In genomic region chr3:129276385-129276784, GRCh38 we compare ENCODE assay signal across 1 cellular context.
TF ChIP-seq lines count a peak whose summit lies in the region.

No MANE protein-coding gene starts in this region.

TF ChIP-seq in GM12878, 131 proteins besides CTCF, POLR2A, EP300 and RAD21 (continued from another document and continues in another):
- TF ChIP-seq SIX5 (IDR thresholded peaks at IDR 0.05; ENCODE audit: low read depth, low read length, severe bottlenecking): no peak
- no peak for TF ChIP-seq REST (IDR thresholded peaks at IDR 0.05; ENCODE audit: low read depth, low read length)
- TF ChIP-seq CHD2 (IDR thresholded peaks at IDR 0.05; ENCODE audit: borderline replicate concordance, low read depth, low read length): no peak
- no peak for TF ChIP-seq TAF1 (IDR thresholded peaks at IDR 0.05; ENCODE audit: borderline replicate concordance, low read depth, low read length)
- peak; percentile 79; the same call in 1 of the 2 replicates for TF ChIP-seq FOXK2 (IDR thresholded peaks at IDR 0.05)
- peak; percentile 51 for TF ChIP-seq PBX3 (IDR thresholded peaks at IDR 0.05; ENCODE audit: insufficient replicate concordance, low read depth, low read length)
- peak; percentile 48; the same call in 1 of the 2 replicates for TF ChIP-seq ZNF687 (IDR thresholded peaks at IDR 0.05)
- no peak for TF ChIP-seq GATAD2B (conservative IDR thresholded peaks at IDR 0.05; ENCODE audit: low read depth)
- TF ChIP-seq MEF2B (IDR thresholded peaks at IDR 0.05; ENCODE audit: partially characterized antibody, poor library complexity, severe bottlenecking): peak; percentile 99
- no peak for TF ChIP-seq ELK1 (IDR thresholded peaks at IDR 0.05; ENCODE audit: low read depth, low read length)
- no peak for TF ChIP-seq KDM1A (IDR thresholded peaks at IDR 0.05; ENCODE audit: borderline replicate concordance)
- no peak for TF ChIP-seq NFYA (IDR thresholded peaks at IDR 0.05; ENCODE audit: borderline replicate concordance, low read depth, low read length)
- TF ChIP-seq SMAD1 (IDR thresholded peaks at IDR 0.05; ENCODE audit: low read depth, partially characterized antibody): no peak
- peak; percentile 73 for TF ChIP-seq NBN (IDR thresholded peaks at IDR 0.05)
- no peak; the same call in 1 of the 2 replicates for TF ChIP-seq MLLT1 (IDR thresholded peaks at IDR 0.05)
- 0 out of 2 replicates have a peak, but pooled peaks have one; percentile 12 for TF ChIP-seq MAX (IDR thresholded peaks at IDR 0.05; ENCODE audit: low read depth, low read length)
- TF ChIP-seq YBX1 (IDR thresholded peaks at IDR 0.05): no peak
- 0 out of 2 replicates have a peak, but pooled peaks have one; percentile 48 for TF ChIP-seq STAT3 (IDR thresholded peaks at IDR 0.05; ENCODE audit: low read depth, low read length)
- peak; percentile 90 for TF ChIP-seq BCL11A (IDR thresholded peaks at IDR 0.05; ENCODE audit: low read depth, low read length)
- TF ChIP-seq TARDBP (IDR thresholded peaks at IDR 0.05; ENCODE audit: borderline replicate concordance): peak; percentile 51; the same call in 1 of the 2 replicates
- no peak for TF ChIP-seq NFXL1 (IDR thresholded peaks at IDR 0.05; ENCODE audit: borderline replicate concordance)
- TF ChIP-seq ZBTB40 (IDR thresholded peaks at IDR 0.05; ENCODE audit: borderline replicate concordance): no peak
- peak; percentile 59; the same call in 1 of the 2 replicates for TF ChIP-seq EED (IDR thresholded peaks at IDR 0.05; ENCODE audit: low read depth)
- peak; percentile 44 for TF ChIP-seq NR2F1 (conservative IDR thresholded peaks at IDR 0.05)
- no peak; the same call in 1 of the 2 replicates for TF ChIP-seq PAX8 (IDR thresholded peaks at IDR 0.05)
- no peak for TF ChIP-seq SREBF2 (IDR thresholded peaks at IDR 0.05; ENCODE audit: low read length)
- TF ChIP-seq SKIL (IDR thresholded peaks at IDR 0.05; ENCODE audit: low read depth, poor library complexity, severe bottlenecking): peak; percentile 85
- no peak for TF ChIP-seq LARP7 (IDR thresholded peaks at IDR 0.05)
- peak; percentile 82; the same call in 1 of the 2 replicates for TF ChIP-seq SIN3A (IDR thresholded peaks at IDR 0.05; ENCODE audit: low read depth, low read length)
- peak; percentile 99 for TF ChIP-seq RUNX3 (IDR thresholded peaks at IDR 0.05; ENCODE audit: low read length)
- no peak for TF ChIP-seq POLR2AphosphoS2 (IDR thresholded peaks at IDR 0.05; ENCODE audit: low read depth, low read length)
- TF ChIP-seq JUND (IDR thresholded peaks at IDR 0.05; ENCODE audit: low read depth, low read length): no peak
- no peak for TF ChIP-seq NRF1 (conservative IDR thresholded peaks at IDR 0.05; ENCODE audit: low read depth, low read length)
- TF ChIP-seq BRCA1 (IDR thresholded peaks at IDR 0.05; ENCODE audit: low read depth, low read length): no peak
- TF ChIP-seq PKNOX1 (IDR thresholded peaks at IDR 0.05): peak; percentile 80
- TF ChIP-seq IRF3 (IDR thresholded peaks at IDR 0.05): no peak
- no peak for TF ChIP-seq KAT2A (conservative IDR thresholded peaks at IDR 0.05; ENCODE audit: control insufficient read depth, low read depth, low read length)
